12 cellular contexts compared by ENCODE assay signal in the genomic region with DNA sequence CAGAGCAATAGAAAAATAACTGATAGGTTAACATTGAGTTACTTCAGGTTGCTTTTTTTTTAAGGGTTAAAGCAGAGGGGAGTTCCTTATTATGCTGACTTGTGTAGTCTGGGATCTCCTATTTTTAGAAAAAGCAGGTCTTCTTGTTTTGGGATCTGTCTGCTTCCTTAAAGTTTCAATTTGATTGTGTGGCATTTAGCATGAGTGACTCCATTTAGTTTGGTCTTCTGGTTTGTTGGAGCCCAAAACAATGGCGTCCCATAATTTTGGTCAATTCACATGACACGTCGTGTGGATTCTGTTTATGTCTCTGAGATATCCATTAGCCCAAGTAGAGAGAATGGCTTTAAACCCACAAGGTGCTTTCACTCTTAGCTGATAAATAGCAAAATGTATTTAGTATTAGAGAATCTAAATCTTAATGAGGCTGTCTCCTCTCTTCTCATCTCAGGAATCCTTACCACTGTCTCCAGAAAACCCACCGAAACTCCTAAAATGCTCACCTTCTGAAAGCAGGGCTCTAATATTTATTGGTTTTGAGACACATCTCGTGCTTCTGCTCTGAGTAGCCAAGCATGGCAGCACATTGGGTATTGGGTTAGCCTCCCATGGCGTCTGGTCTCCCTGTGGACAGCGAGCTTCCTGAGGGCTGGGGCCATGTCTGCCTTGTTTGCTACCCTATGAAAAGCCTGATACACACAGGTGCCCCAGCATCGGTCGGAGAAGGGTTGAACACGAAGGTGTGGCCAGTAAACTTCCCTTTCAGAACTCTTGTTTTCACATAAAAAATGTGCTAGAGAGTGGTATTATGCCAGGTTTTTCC.
DNase-seq lines count a peak whose midpoint lies in the region; ATAC-seq and TF ChIP-seq lines count a peak whose summit lies in the region.
"Had no signal": no experiment of that assay in that cellular context is flagged by ENCODE, and none has a peak within 500 bp of the region (broad histone marks: within the 10 kb centered on the region; RNA-seq: fewer than 3 reads in every experiment).

No MANE protein-coding gene starts in this region.

- H3K27me3 Mint-ChIP-seq in activated T-helper 2 cell treated with anti-CD3 and anti-CD28 coated beads, Interferon-gamma antibody, Interleukin-2, Interleukin-4, amounts not matched to agents 10 μg/mL and 5 μg/mL and 100 μg/mL, durations not matched to agents 14 hours and 24 hours and 36 hours (ENCODE audit: low read depth), result no peaks in the 10 kb centered on the region

- H2AFZ ChIP-seq in OCI-LY3 (ENCODE audit: low read depth, low read length), result no peak overlapping the region

- H3K4me1 Mint-ChIP-seq in activated T-helper 2 cell treated with anti-CD3 and anti-CD28 coated beads, Interferon-gamma antibody, Interleukin-2, Interleukin-4, amounts not matched to agents 10 μg/mL and 5 μg/mL and 100 μg/mL, durations not matched to agents 14 hours and 24 hours and 36 hours (ENCODE audit: low read depth), result peaks cover 67% of the 10 kb centered on the region

- H3K9ac ChIP-seq in OCI-LY3 (ENCODE audit: low read length), result peak overlapping the region; percentile 38

- peaks cover 79% of the 10 kb centered on the region for H3K36me3 Mint-ChIP-seq in activated T-helper 2 cell treated with anti-CD3 and anti-CD28 coated beads, Interferon-gamma antibody, Interleukin-2, Interleukin-4, amounts not matched to agents 10 μg/mL and 5 μg/mL and 100 μg/mL, durations not matched to agents 14 hours and 24 hours and 36 hours (ENCODE audit: low read depth)

- H3K4me1 ChIP-seq in OCI-LY3 (ENCODE audit: low read length), result peaks cover 66% of the 10 kb centered on the region

- peak; percentile 37 for ATAC-seq in GM19035 (IDR thresholded peaks at IDR 0.05; ENCODE audit: unreplicated experiment)
- ATAC-seq in HG02588 (IDR thresholded peaks at IDR 0.05; ENCODE audit: unreplicated experiment), result peak; percentile 27

- intact Hi-C loops in posterior vena cava (cut with DNase I), result no loop called here
- intact Hi-C loops in activated T-helper 2 cell treated with anti-CD3 and anti-CD28 coated beads, Interferon-gamma antibody, Interleukin-2, Interleukin-4, amounts not matched to agents 10 μg/mL and 5 μg/mL and 100 μg/mL, durations not matched to agents 14 hours and 24 hours and 36 hours (cut with micrococcal nuclease), result no loop called here

- peaks cover 21% of the 10 kb centered on the region for H3K36me3 ChIP-seq in OCI-LY3 (replicated peaks; ENCODE audit: low read depth, low read length)

- H3K4me3 ChIP-seq in OCI-LY3 (ENCODE audit: low read length), result peak overlapping the region; percentile 54

- no peak overlapping the region for H3K4me3 Mint-ChIP-seq in activated T-helper 2 cell treated with anti-CD3 and anti-CD28 coated beads, Interferon-gamma antibody, Interleukin-2, Interleukin-4, amounts not matched to agents 10 μg/mL and 5 μg/mL and 100 μg/mL, durations not matched to agents 14 hours and 24 hours and 36 hours (ENCODE audit: low read depth)

- H3K9me3 Mint-ChIP-seq in activated T-helper 2 cell treated with anti-CD3 and anti-CD28 coated beads, Interferon-gamma antibody, Interleukin-2, Interleukin-4, amounts not matched to agents 10 μg/mL and 5 μg/mL and 100 μg/mL, durations not matched to agents 14 hours and 24 hours and 36 hours, result no peaks in the 10 kb centered on the region

- peak; percentile 43 for DNase-seq in posterior vena cava (ENCODE audit: low spot score)
- DNase-seq in NCI-H187 treated with DMSO at 0.1 percent for 48 hours (lab: John Stamatoyannopoulos, UW), result no peak
- no peak for DNase-seq in activated T-helper 2 cell treated with anti-CD3 and anti-CD28 coated beads, Interferon-gamma antibody, Interleukin-2, Interleukin-4, amounts not matched to agents 10 μg/mL and 5 μg/mL and 100 μg/mL, durations not matched to agents 14 hours and 24 hours and 36 hours (ENCODE audit: low spot score)
- no peak for DNase-seq in KBM-7
- DNase-seq: activated CD4-positive, CD25-positive, alpha-beta regulatory T cell; brain microvascular endothelial cell; foreskin melanocyte; HCEC 1CT; NCI-H524 had no signal

- TF ChIP-seq CTCF in OCI-LY3 (IDR thresholded peaks at IDR 0.05; ENCODE audit: low read depth, low read length), result no peak

- no peaks in the 10 kb centered on the region for H4K20me1 ChIP-seq in OCI-LY3 (ENCODE audit: insufficient read depth, low read length)

- in situ Hi-C loops in KBM-7 (cut with MboI; ENCODE audit: low pct_unique_long_range_greater_than_20kb, low sequenced_read_pairs), result no loop called here

- no peaks in the 10 kb centered on the region for H3K9me3 ChIP-seq in OCI-LY3 (ENCODE audit: insufficient read depth, low read length)

- H3K27ac Mint-ChIP-seq in activated T-helper 2 cell treated with anti-CD3 and anti-CD28 coated beads, Interferon-gamma antibody, Interleukin-2, Interleukin-4, amounts not matched to agents 10 μg/mL and 5 μg/mL and 100 μg/mL, durations not matched to agents 14 hours and 24 hours and 36 hours, result no peak overlapping the region

- peak overlapping the region; percentile 71 for H3K4me2 ChIP-seq in OCI-LY3 (ENCODE audit: low read length)

- H3K79me2 ChIP-seq in OCI-LY3 (ENCODE audit: low read length), result no peaks in the 10 kb centered on the region

- H3K27ac ChIP-seq in OCI-LY3 (ENCODE audit: low read length), result peak overlapping the region; percentile 85
- H3K27ac ChIP-seq: brain microvascular endothelial cell had no signal

- no peaks in the 10 kb centered on the region for H3K27me3 ChIP-seq in OCI-LY3 (ENCODE audit: low read depth, low read length)
- H3K27me3 ChIP-seq: brain microvascular endothelial cell had no signal
